ENCODE assay signal across 26 cellular contexts in the genomic region with DNA sequence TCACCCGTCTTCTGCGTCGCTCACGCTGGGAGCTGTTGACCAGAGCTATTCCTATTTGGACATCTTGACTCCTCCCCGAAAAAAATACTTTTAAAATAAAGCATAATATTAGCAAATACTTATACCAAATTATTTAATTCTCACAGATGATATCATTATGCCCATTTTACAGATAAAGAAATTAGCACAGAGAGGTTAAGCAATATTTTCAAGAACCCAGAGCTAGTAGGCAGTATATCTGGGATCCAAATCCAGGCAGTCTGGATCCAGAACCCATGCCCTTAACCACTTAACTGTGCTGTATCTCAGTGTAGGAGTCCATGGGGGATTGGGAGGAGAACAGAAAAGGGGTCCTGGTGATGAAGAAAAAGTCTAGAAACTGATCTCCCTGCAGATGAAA. TPM values are rescaled to one million over a fixed set of nuclear protein-coding genes. Genes with fewer than 3 reads are reported as not detected.
DNase-seq lines count a peak whose midpoint lies in the region; ATAC-seq, FAIRE-seq and TF ChIP-seq lines count a peak whose summit lies in the region.
"Had no signal": no experiment of that assay in that cellular context is flagged by ENCODE, and none has a peak within 500 bp of the region (broad histone marks: within the 10 kb centered on the region; RNA-seq: fewer than 3 reads in every experiment).

No MANE protein-coding gene starts in this region.

- no peak for TF ChIP-seq RAD21 in HepG2 (CRISPR knock-in tag; IDR thresholded peaks at IDR 0.05)

- TF ChIP-seq CTCF in HepG2 (CRISPR knock-in tag; IDR thresholded peaks at IDR 0.05) (no peak), right lobe of liver (IDR thresholded peaks at IDR 0.05) (no peak), type B pancreatic cell (conservative IDR thresholded peaks at IDR 0.05) (no peak)

- no peaks in the 10 kb centered on the region for H3K9me3 Mint-ChIP-seq in type B pancreatic cell
- H3K9me3 Mint-ChIP-seq: activated B cell treated with CpG ODN at 0.5 μM for 24 hours; activated naive CD8-positive, alpha-beta T cell treated with anti-CD3 and anti-CD28 coated beads, Interleukin-2, amount 10 ng/mL, durations not matched to agents 7 days and 5 days; T-helper 2 cell treated with Interferon-gamma antibody and Interleukin-4, amounts not matched to agents 5 μg/mL and 100 μg/mL, for 36 hours had no signal

- H4K20me1 ChIP-seq in HepG2 (ENCODE audit: insufficient read depth, low read length): no peaks in the 10 kb centered on the region

- H3K9ac ChIP-seq in HepG2 (ENCODE audit: insufficient read depth, low read depth, low read length) (no peak overlapping the region), NT2/D1 (ENCODE audit: insufficient read length, low read depth) (no peak overlapping the region), iPS-15b (ENCODE audit: low read depth, low read length) (no peak overlapping the region)
- H3K9ac ChIP-seq: GM23248, KMS-11 had no signal

- H3K36me3 ChIP-seq in HepG2 (replicated peaks in 1 of 2; ENCODE audit: control insufficient read depth in 1 of 2, insufficient read depth in 2 of 2, low read length in 2 of 2) (no peaks in the 10 kb centered on the region), right lobe of liver (no peaks in the 10 kb centered on the region), NT2/D1 (ENCODE audit: insufficient read depth, insufficient read length, low read length) (no peaks in the 10 kb centered on the region), iPS-15b (ENCODE audit: control insufficient read depth, insufficient read depth, low read length) (no peaks in the 10 kb centered on the region)
- H3K36me3 ChIP-seq: gastroesophageal sphincter had no signal

- peaks cover 0 to 3% of the 10 kb centered on the region in 2 experiments; a peak in 2 of 5 replicates for H3K27me3 ChIP-seq in HepG2 (ENCODE audit: control insufficient read depth in 1 of 2, insufficient read depth in 2 of 2, low read length in 2 of 2)
- peaks cover 0 to 5% of the 10 kb centered on the region in 2 donors for H3K27me3 ChIP-seq in right lobe of liver
- H3K27me3 ChIP-seq in NT2/D1 (ENCODE audit: insufficient read depth, insufficient read length): peaks cover 12% of the 10 kb centered on the region
- peaks cover 3% of the 10 kb centered on the region for H3K27me3 ChIP-seq in iPS-15b (ENCODE audit: control insufficient read depth, insufficient read depth, low read length)
- H3K27me3 ChIP-seq: gastroesophageal sphincter had no signal

- intact Hi-C loops in HepG2 (cut with micrococcal nuclease; ENCODE audit: unreplicated experiment) (no loop called here), right lobe of liver (cut with DNase I) (no loop called here)

- peak overlapping the region; percentile 26 to 52 (median 43); a peak in 4 of 6 replicates for H3K4me3 ChIP-seq in HepG2 (replicated peaks in 1 of 3; ENCODE audit: insufficient read depth in 1 of 3, low read depth in 2 of 3, low read length in 3 of 3)
- H3K4me3 ChIP-seq in right lobe of liver: no peak overlapping the region
- H3K4me3 ChIP-seq in NT2/D1 (ENCODE audit: insufficient read length, low read depth): peak overlapping the region; percentile 3
- peak overlapping the region; percentile 42 for H3K4me3 ChIP-seq in iPS-15b (ENCODE audit: low read depth, low read length)
- H3K4me3 ChIP-seq: gastroesophageal sphincter, GM23248, SK-N-MC had no signal

- 1% methylated on average over 5 of the region's 5 CpGs for WGBS in HepG2 (ENCODE audit: low lambda C conversion rate)
- 89% methylated on average over 5 of the region's 5 CpGs for WGBS in right lobe of liver (ENCODE audit: insufficient coverage, low coverage, low lambda C conversion rate, missing lambda C conversion rate)

- H3K4me3 Mint-ChIP-seq in type B pancreatic cell: peak overlapping the region; percentile 86
- H3K4me3 Mint-ChIP-seq: activated B cell treated with CpG ODN at 0.5 μM for 24 hours; activated naive CD8-positive, alpha-beta T cell treated with anti-CD3 and anti-CD28 coated beads, Interleukin-2, amount 10 ng/mL, durations not matched to agents 7 days and 5 days; naive thymus-derived CD8-positive, alpha-beta T cell; T-helper 2 cell treated with Interferon-gamma antibody and Interleukin-4, amounts not matched to agents 5 μg/mL and 100 μg/mL, for 36 hours had no signal

- FAIRE-seq in HepG2 (lab: Jason Lieb, UNC): no peak
- FAIRE-seq: D721Med, urothelium cell line had no signal

- peak overlapping the region; percentile 76 for H3K4me2 ChIP-seq in HepG2 (ENCODE audit: low read depth, low read length)
- H3K4me2 ChIP-seq: KMS-11 had no signal

- ATAC-seq in HepG2 (peak; percentile 52), right lobe of liver (no peak), HG02571 (IDR thresholded peaks at IDR 0.05; ENCODE audit: unreplicated experiment) (no peak)
- ATAC-seq: esophagus mucosa; gastroesophageal sphincter; left cardiac atrium; naive thymus-derived CD8-positive, alpha-beta T cell had no signal

- POLR2A ChIA-PET in HepG2 (lab: Yijun Ruan, JAX): interaction anchor here (1.3 kb wide), 1 partner anchor 29 kb away, joined by 4 read pairs; a partner anchor contains a TSS

- in situ Hi-C loops in HepG2 (cut with HindIII; ENCODE audit: extremely low pct_ligation_motif_present, low pct_unique_long_range_greater_than_20kb): no loop called here

- H3K4me1 Mint-ChIP-seq in type B pancreatic cell (ENCODE audit: unreplicated experiment): no peaks in the 10 kb centered on the region

- no TSS peak for BruUV-seq in HepG2 (replicated peaks; lab: Mats Ljungman, UMichigan)

- peaks cover 7% of the 10 kb centered on the region; the same call in 1 of the 2 replicates for H3K4me1 ChIP-seq in HepG2 (ENCODE audit: insufficient read depth, low read length)
- no peaks in the 10 kb centered on the region for H3K4me1 ChIP-seq in right lobe of liver
- no peaks in the 10 kb centered on the region for H3K4me1 ChIP-seq in NT2/D1 (ENCODE audit: insufficient read depth, insufficient read length)
- H3K4me1 ChIP-seq in iPS-15b (ENCODE audit: control insufficient read depth, insufficient read depth, low read length): peaks cover 1% of the 10 kb centered on the region

- no peaks in the 10 kb centered on the region for H3K79me2 ChIP-seq in HepG2 (ENCODE audit: insufficient read depth, low read length)

- no peak for DNase-seq in HepG2 (ENCODE audit: low spot score)
- DNase-seq in right lobe of liver: no peak
- no peak for DNase-seq in NT2/D1 (ENCODE audit: low read depth, low spot score)
- DNase-seq in type B pancreatic cell (ENCODE audit: extremely low spot score, unreplicated experiment): no peak
- DNase-seq in stimulated activated CD4-positive, alpha-beta T cell treated with anti-CD3 and anti-CD28 coated beads, Interleukin-2, amount 100 ng/mL, for 24 hours: no peak
- no peak for DNase-seq in medulla oblongata (ENCODE audit: extremely low spot score)
- DNase-seq: activated B cell treated with CpG ODN at 0.5 μM for 24 hours; activated CD4-positive, alpha-beta T cell treated with anti-CD3 and anti-CD28 coated beads, Interleukin-2, amount 50 U/mL, for 48 hours; activated naive CD8-positive, alpha-beta T cell treated with anti-CD3 and anti-CD28 coated beads, Interleukin-2, amount 10 ng/mL, durations not matched to agents 7 days and 5 days; effector CD8-positive, alpha-beta T cell; GM23248; left cardiac atrium; MV-4-11; naive thymus-derived CD8-positive, alpha-beta T cell; NCI-H1930; NCI-H446 treated with DMSO at 0.1 percent for 48 hours; NK-92 treated with Interleukin-12 subunit alpha and Interleukin-12 subunit beta, amount 100 ng/mL, for 24 hours had no signal

- no peak for TF ChIP-seq POLR2A in HepG2 (IDR thresholded peaks at IDR 0.05; ENCODE audit: insufficient read depth in 1 of 2, low read depth in 2 of 2, low read length in 2 of 2)
- TF ChIP-seq POLR2A in right lobe of liver (IDR thresholded peaks at IDR 0.05): no peak

- peak overlapping the region; percentile 83 for H2AFZ ChIP-seq in HepG2 (ENCODE audit: low read length)
- H2AFZ ChIP-seq: GM23248 had no signal

- H3K9me3 ChIP-seq in HepG2 (ENCODE audit: low read length) (no peaks in the 10 kb centered on the region), right lobe of liver (no peaks in the 10 kb centered on the region), NT2/D1 (ENCODE audit: insufficient read depth, low read length) (no peaks in the 10 kb centered on the region), iPS-15b (ENCODE audit: control insufficient read depth, insufficient read depth, low read length) (no peaks in the 10 kb centered on the region)
- H3K9me3 ChIP-seq: gastroesophageal sphincter had no signal

- H3K27ac Mint-ChIP-seq in type B pancreatic cell: peak overlapping the region; percentile 79
- H3K27ac Mint-ChIP-seq: activated B cell treated with CpG ODN at 0.5 μM for 24 hours; activated naive CD8-positive, alpha-beta T cell treated with anti-CD3 and anti-CD28 coated beads, Interleukin-2, amount 10 ng/mL, durations not matched to agents 7 days and 5 days; naive thymus-derived CD8-positive, alpha-beta T cell; T-helper 2 cell treated with Interferon-gamma antibody and Interleukin-4, amounts not matched to agents 5 μg/mL and 100 μg/mL, for 36 hours had no signal

- CTCF ChIA-PET in HepG2 (lab: Yijun Ruan, JAX; ENCODE audit: low intra/inter-chr PET ratio, low total read pairs): no interaction called here

- TF ChIP-seq EP300 in HepG2 (IDR thresholded peaks at IDR 0.05; ENCODE audit: low read depth in 2 of 2, low read length in 2 of 2) (no peak), HepG2 (CRISPR knock-in tag; IDR thresholded peaks at IDR 0.05; ENCODE audit: borderline replicate concordance) (no peak)

- H3K27me3 Mint-ChIP-seq in type B pancreatic cell: peaks cover 12% of the 10 kb centered on the region

- no peaks in the 10 kb centered on the region for H3K36me3 Mint-ChIP-seq in type B pancreatic cell
- H3K36me3 Mint-ChIP-seq: activated naive CD8-positive, alpha-beta T cell treated with anti-CD3 and anti-CD28 coated beads, Interleukin-2, amount 10 ng/mL, durations not matched to agents 7 days and 5 days had no signal

- H3K27ac ChIP-seq in HepG2 (ENCODE audit: extremely low read length, insufficient read depth, low read length) (no peak overlapping the region), right lobe of liver (no peak overlapping the region)
- H3K27ac ChIP-seq: gastroesophageal sphincter, GM23248, KMS-11, SK-N-MC had no signal

RNA-seq across cellular contexts. Expression of a gene that starts 6.1 kb away (rescaled TPM):
- 0.07 and 0.31 TPM in 2 replicates for total RNA-seq in HepG2 (2016; rRNA removed; fragmentation: Illumina TruSeq; extraction: Trizol)
- 0.09 and 0.30 TPM in 2 replicates for total RNA-seq in HepG2 (2016; cell fraction: cytosol; rRNA removed; fragmentation: Illumina TruSeq; extraction: Trizol; ENCODE audit: low read depth)
- total RNA-seq in HepG2 (2016; cell fraction: insoluble cytoplasmic fraction; rRNA removed; fragmentation: Illumina TruSeq; extraction: Trizol): 0.06 TPM in 1 of 2 replicates, not detected in the other
- total RNA-seq in HepG2 (2016; cell fraction: membrane; rRNA removed; fragmentation: Illumina TruSeq; extraction: Trizol): 0.09 and 0.28 TPM in 2 replicates
- total RNA-seq in HepG2 (2016; cell fraction: nucleus; rRNA removed; fragmentation: Illumina TruSeq; extraction: Trizol): 0.16 TPM in 1 of 2 replicates, not detected in the other
- 0.10 TPM in 1 of 2 replicates, not detected in the other for polyA plus RNA-seq in HepG2 (2011; rRNA removed)
- 0.05 TPM in 1 of 2 replicates, not detected in the other for polyA plus RNA-seq in HepG2 (2011; cell fraction: cytosol; rRNA removed)
- polyA plus RNA-seq in HepG2 (2011; cell fraction: nucleus; rRNA removed): not detected in 2 replicates
- 0.11 and 0.15 TPM in 2 replicates for polyA plus RNA-seq in HepG2 (2012)
- 0.03 and 0.10 TPM in 2 replicates for polyA plus RNA-seq in HepG2 (2016; cell fraction: cytosol; fragmentation: Illumina TruSeq; extraction: Trizol; ENCODE audit: low read depth)
- polyA plus RNA-seq in HepG2 (2016; cell fraction: insoluble cytoplasmic fraction; fragmentation: Illumina TruSeq; extraction: Trizol; ENCODE audit: low read depth): 0.08 TPM in 1 of 2 replicates, not detected in the other
- not detected in 2 replicates for polyA plus RNA-seq in HepG2 (2016; cell fraction: membrane; fragmentation: Illumina TruSeq; extraction: Trizol; ENCODE audit: low read depth)
- polyA plus RNA-seq in HepG2 (2016; cell fraction: nucleus; fragmentation: Illumina TruSeq; extraction: Trizol; ENCODE audit: insufficient read depth, low read depth): not detected in 2 replicates
- not detected in 2 replicates for polyA minus RNA-seq in HepG2 (2011; rRNA and poly(A)+ RNA removed; ENCODE audit: low replicate concordance)
- polyA minus RNA-seq in HepG2 (2011; cell fraction: cytosol; rRNA and poly(A)+ RNA removed): not detected in 2 replicates
- 0.26 and 0.50 TPM in 2 replicates for polyA minus RNA-seq in HepG2 (2011; cell fraction: nucleus; rRNA and poly(A)+ RNA removed)
- under 1 TPM in 4 of 6 experiments, not detected in 2; 0.06 to 0.19 (median 0.10) TPM for total RNA-seq in right lobe of liver
- total RNA-seq in type B pancreatic cell (ENCODE audit: low replicate concordance): 1.2 and 2.1 TPM in 2 replicates
- total RNA-seq: activated naive CD8-positive, alpha-beta T cell treated with anti-CD3 and anti-CD28 coated beads, Interleukin-2, amount 10 ng/mL, durations not matched to agents 7 days and 5 days; esophagus mucosa; GM23248 had no signal

RNA-seq across cellular contexts. Expression of a gene that starts 29.4 kb away (rescaled TPM):
- total RNA-seq in HepG2 (2016; rRNA removed; fragmentation: Illumina TruSeq; extraction: Trizol) (55.9 and 79.6 TPM in 2 replicates), right lobe of liver (10 to 100 TPM; 23.4 to 50.4 (median 44.0) TPM), type B pancreatic cell (ENCODE audit: low replicate concordance) (85.8 and 99.1 TPM in 2 replicates)
- 7.1 and 9.3 TPM in 2 replicates for total RNA-seq in HepG2 (2016; cell fraction: cytosol; rRNA removed; fragmentation: Illumina TruSeq; extraction: Trizol; ENCODE audit: low read depth)
- total RNA-seq in HepG2 (2016; cell fraction: insoluble cytoplasmic fraction; rRNA removed; fragmentation: Illumina TruSeq; extraction: Trizol): 54.4 and 89.4 TPM in 2 replicates
- total RNA-seq in HepG2 (2016; cell fraction: membrane; rRNA removed; fragmentation: Illumina TruSeq; extraction: Trizol): 18.1 and 25.2 TPM in 2 replicates
- total RNA-seq in HepG2 (2016; cell fraction: nucleus; rRNA removed; fragmentation: Illumina TruSeq; extraction: Trizol): 32.2 and 34.7 TPM in 2 replicates
- 10.7 and 16.9 TPM in 2 replicates for polyA plus RNA-seq in HepG2 (2011; rRNA removed)
- 3.1 and 6.6 TPM in 2 replicates for polyA plus RNA-seq in HepG2 (2011; cell fraction: cytosol; rRNA removed)
- 4.5 and 6.9 TPM in 2 replicates for polyA plus RNA-seq in HepG2 (2011; cell fraction: nucleus; rRNA removed)
- polyA plus RNA-seq in HepG2 (2012): 25.0 and 58.6 TPM in 2 replicates
- polyA plus RNA-seq in HepG2 (2016; cell fraction: cytosol; fragmentation: Illumina TruSeq; extraction: Trizol; ENCODE audit: low read depth): 11.5 and 12.0 TPM in 2 replicates
- polyA plus RNA-seq in HepG2 (2016; cell fraction: insoluble cytoplasmic fraction; fragmentation: Illumina TruSeq; extraction: Trizol; ENCODE audit: low read depth): 122 and 134 TPM in 2 replicates
- 22.0 and 24.5 TPM in 2 replicates for polyA plus RNA-seq in HepG2 (2016; cell fraction: membrane; fragmentation: Illumina TruSeq; extraction: Trizol; ENCODE audit: low read depth)
- polyA plus RNA-seq in HepG2 (2016; cell fraction: nucleus; fragmentation: Illumina TruSeq; extraction: Trizol; ENCODE audit: insufficient read depth, low read depth): 56.4 and 58.4 TPM in 2 replicates
- polyA minus RNA-seq in HepG2 (2011; rRNA and poly(A)+ RNA removed; ENCODE audit: low replicate concordance): 3.4 and 7.2 TPM in 2 replicates
- 14.1 and 16.6 TPM in 2 replicates for polyA minus RNA-seq in HepG2 (2011; cell fraction: cytosol; rRNA and poly(A)+ RNA removed)
- polyA minus RNA-seq in HepG2 (2011; cell fraction: nucleus; rRNA and poly(A)+ RNA removed): 35.7 and 38.1 TPM in 2 replicates

Comparison
In these comparisons a context has a peak if more than half of its experiments do, and no peak if none do; other contexts are left out.
1. H3K4me3 ChIP-seq: peak in HepG2 (3 of 3), NT2/D1 (single experiment) and iPS-15b (single experiment); none in right lobe of liver (0 of 3).